Comparison of ENCODE assay signal across 5 cellular contexts in genomic region chr3:106448372-106448966, GRCh38.
A peak's percentile ranks its signal among the peaks of the same experiment; 100 is the strongest.
DNase-seq lines count a peak whose midpoint lies in the region; ATAC-seq and TF ChIP-seq lines count a peak whose summit lies in the region.
"Not testable (repeated sequence)": the region's sequence is repeated elsewhere in the genome, so short reads cannot be mapped to it uniquely, and the experiment has no call there.

No MANE protein-coding gene starts in this region.

- not testable (repeated sequence) for H3K27me3 Mint-ChIP-seq in activated CD4-positive, alpha-beta T cell treated with anti-CD3 and anti-CD28 coated beads for 36 hours; activated T-helper 1 cell treated with anti-CD3 and anti-CD28 coated beads, Interleukin-12 subunit alpha, Interleukin-12 subunit beta, Interleukin-2, Interleukin-4 antibody, amounts not matched to agents 30 ng/mL and 10 ng/mL and 1 ng/mL, durations not matched to agents 14 hours and 24 hours and 36 hours (ENCODE audit: insufficient read depth); activated naive CD8-positive, alpha-beta T cell treated with anti-CD3 and anti-CD28 coated beads, Interleukin-2, amount 50 U/mL, for 24 hours; mesothelial cell of epicardium (ENCODE audit: low read depth)

- not testable (repeated sequence) for TF ChIP-seq CTCF in mesothelial cell of epicardium (IDR thresholded peaks at IDR 0.05; ENCODE audit: unreplicated experiment)

- POLR2A ChIA-PET in activated CD4-positive, alpha-beta T cell treated with anti-CD3 and anti-CD28 coated beads for 36 hours (lab: Charles Lee) = not testable (repeated sequence)

- CTCF ChIA-PET in activated CD4-positive, alpha-beta T cell treated with anti-CD3 and anti-CD28 coated beads for 36 hours (lab: Charles Lee) = interaction anchor here (0.7 kb wide), 1 partner anchor 162 kb away, joined by 3 read pairs; no protein-coding TSS in a partner anchor

- peaks cover 12% of the 10 kb centered on the region for H3K36me3 Mint-ChIP-seq in activated CD4-positive, alpha-beta T cell treated with anti-CD3 and anti-CD28 coated beads for 36 hours (ENCODE audit: low read depth)
- H3K36me3 Mint-ChIP-seq in activated T-helper 1 cell treated with anti-CD3 and anti-CD28 coated beads, Interleukin-12 subunit alpha, Interleukin-12 subunit beta, Interleukin-2, Interleukin-4 antibody, amounts not matched to agents 30 ng/mL and 10 ng/mL and 1 ng/mL, durations not matched to agents 14 hours and 24 hours and 36 hours (ENCODE audit: low read depth); mesothelial cell of epicardium: not testable (repeated sequence)
- peaks cover 14% of the 10 kb centered on the region for H3K36me3 Mint-ChIP-seq in activated naive CD8-positive, alpha-beta T cell treated with anti-CD3 and anti-CD28 coated beads, Interleukin-2, amount 50 U/mL, for 24 hours (ENCODE audit: low read depth)

- not testable (repeated sequence) for H3K27ac Mint-ChIP-seq in activated CD4-positive, alpha-beta T cell treated with anti-CD3 and anti-CD28 coated beads for 36 hours
- H3K27ac Mint-ChIP-seq in activated T-helper 1 cell treated with anti-CD3 and anti-CD28 coated beads, Interleukin-12 subunit alpha, Interleukin-12 subunit beta, Interleukin-2, Interleukin-4 antibody, amounts not matched to agents 30 ng/mL and 10 ng/mL and 1 ng/mL, durations not matched to agents 14 hours and 24 hours and 36 hours = peak overlapping the region; percentile 52
- peak overlapping the region; percentile 13 for H3K27ac Mint-ChIP-seq in activated naive CD8-positive, alpha-beta T cell treated with anti-CD3 and anti-CD28 coated beads, Interleukin-2, amount 50 U/mL, for 24 hours
- H3K27ac Mint-ChIP-seq in mesothelial cell of epicardium = peak overlapping the region; percentile 78

- intact Hi-C loops in activated CD4-positive, alpha-beta T cell treated with anti-CD3 and anti-CD28 coated beads for 36 hours (cut with DNase I, micrococcal nuclease); activated T-helper 1 cell treated with anti-CD3 and anti-CD28 coated beads, Interleukin-12 subunit alpha, Interleukin-12 subunit beta, Interleukin-2, Interleukin-4 antibody, amounts not matched to agents 30 ng/mL and 10 ng/mL and 1 ng/mL, durations not matched to agents 14 hours and 24 hours and 36 hours (cut with micrococcal nuclease): not testable (repeated sequence)

- DNase-seq in HT1080 (ENCODE audit: low read depth) = peak; percentile 41
- DNase-seq in activated CD4-positive, alpha-beta T cell treated with anti-CD3 and anti-CD28 coated beads for 36 hours = peak; percentile 14
- DNase-seq in activated T-helper 1 cell treated with anti-CD3 and anti-CD28 coated beads, Interleukin-12 subunit alpha, Interleukin-12 subunit beta, Interleukin-2, Interleukin-4 antibody, amounts not matched to agents 30 ng/mL and 10 ng/mL and 1 ng/mL, durations not matched to agents 14 hours and 24 hours and 36 hours (ENCODE audit: low spot score); activated naive CD8-positive, alpha-beta T cell treated with anti-CD3 and anti-CD28 coated beads, Interleukin-2, amount 50 U/mL, for 24 hours; mesothelial cell of epicardium (ENCODE audit: low spot score in 2 of 2, unreplicated experiment in 2 of 2): not testable (repeated sequence)

- ATAC-seq in activated CD4-positive, alpha-beta T cell treated with anti-CD3 and anti-CD28 coated beads for 36 hours; activated naive CD8-positive, alpha-beta T cell treated with anti-CD3 and anti-CD28 coated beads, Interleukin-2, amount 50 U/mL, for 24 hours: not testable (repeated sequence)

- peaks cover 14% of the 10 kb centered on the region for H3K9me3 Mint-ChIP-seq in activated CD4-positive, alpha-beta T cell treated with anti-CD3 and anti-CD28 coated beads for 36 hours (ENCODE audit: low read depth)
- H3K9me3 Mint-ChIP-seq in activated T-helper 1 cell treated with anti-CD3 and anti-CD28 coated beads, Interleukin-12 subunit alpha, Interleukin-12 subunit beta, Interleukin-2, Interleukin-4 antibody, amounts not matched to agents 30 ng/mL and 10 ng/mL and 1 ng/mL, durations not matched to agents 14 hours and 24 hours and 36 hours = peaks cover 13% of the 10 kb centered on the region
- H3K9me3 Mint-ChIP-seq in activated naive CD8-positive, alpha-beta T cell treated with anti-CD3 and anti-CD28 coated beads, Interleukin-2, amount 50 U/mL, for 24 hours = peaks cover 30% of the 10 kb centered on the region
- peaks cover 12% of the 10 kb centered on the region for H3K9me3 Mint-ChIP-seq in mesothelial cell of epicardium

- H3K4me3 Mint-ChIP-seq in activated CD4-positive, alpha-beta T cell treated with anti-CD3 and anti-CD28 coated beads for 36 hours; activated T-helper 1 cell treated with anti-CD3 and anti-CD28 coated beads, Interleukin-12 subunit alpha, Interleukin-12 subunit beta, Interleukin-2, Interleukin-4 antibody, amounts not matched to agents 30 ng/mL and 10 ng/mL and 1 ng/mL, durations not matched to agents 14 hours and 24 hours and 36 hours; activated naive CD8-positive, alpha-beta T cell treated with anti-CD3 and anti-CD28 coated beads, Interleukin-2, amount 50 U/mL, for 24 hours; mesothelial cell of epicardium: not testable (repeated sequence)

- peaks cover 23% of the 10 kb centered on the region for H3K4me1 Mint-ChIP-seq in activated CD4-positive, alpha-beta T cell treated with anti-CD3 and anti-CD28 coated beads for 36 hours
- not testable (repeated sequence) for H3K4me1 Mint-ChIP-seq in activated T-helper 1 cell treated with anti-CD3 and anti-CD28 coated beads, Interleukin-12 subunit alpha, Interleukin-12 subunit beta, Interleukin-2, Interleukin-4 antibody, amounts not matched to agents 30 ng/mL and 10 ng/mL and 1 ng/mL, durations not matched to agents 14 hours and 24 hours and 36 hours (ENCODE audit: low read depth)
- peaks cover 17% of the 10 kb centered on the region for H3K4me1 Mint-ChIP-seq in activated naive CD8-positive, alpha-beta T cell treated with anti-CD3 and anti-CD28 coated beads, Interleukin-2, amount 50 U/mL, for 24 hours
- H3K4me1 Mint-ChIP-seq in mesothelial cell of epicardium = peaks cover 49% of the 10 kb centered on the region
